23 cellular contexts compared by ENCODE assay signal in the genomic region with DNA sequence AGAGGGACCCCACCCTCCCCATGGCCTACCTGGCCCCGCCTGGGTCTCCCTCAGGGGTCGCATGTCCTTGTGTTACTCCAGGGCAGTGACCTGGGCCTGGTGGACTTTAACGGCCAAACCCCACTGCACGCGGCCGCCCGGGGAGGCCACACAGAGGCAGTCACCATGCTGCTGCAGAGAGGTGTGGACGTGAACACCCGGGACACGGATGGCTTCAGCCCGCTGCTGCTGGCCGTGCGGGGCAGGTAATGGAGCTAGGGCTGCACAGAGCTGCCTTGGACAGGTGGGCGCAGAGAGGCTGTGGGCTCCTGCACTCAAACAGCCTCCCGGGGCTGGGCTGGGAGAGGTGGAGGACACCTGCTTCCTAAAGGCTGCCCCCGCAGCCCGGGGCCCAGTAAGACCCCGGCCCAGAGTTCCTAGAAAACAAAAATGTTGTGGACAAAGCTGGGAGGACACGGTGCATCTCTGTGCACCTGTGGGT. TPM values are rescaled to one million over a fixed set of nuclear protein-coding genes. Genes with fewer than 3 reads are reported as not detected.
DNase-seq lines count a peak whose midpoint lies in the region; ATAC-seq and TF ChIP-seq lines count a peak whose summit lies in the region.
"Had no signal": no experiment of that assay in that cellular context is flagged by ENCODE, and none has a peak within 500 bp of the region (broad histone marks: within the 10 kb centered on the region; RNA-seq: fewer than 3 reads in every experiment).

No MANE protein-coding gene starts in this region.

- H3K27me3 Mint-ChIP-seq in endodermal cell (ENCODE audit: insufficient read depth) = no peaks in the 10 kb centered on the region

- H3K27ac Mint-ChIP-seq in endodermal cell = no peak overlapping the region

- H3K9me3 Mint-ChIP-seq in endodermal cell = no peaks in the 10 kb centered on the region
- H3K9me3 Mint-ChIP-seq: neural crest cell had no signal

- H3K36me3 ChIP-seq in heart right ventricle (no peaks in the 10 kb centered on the region), endodermal cell (ENCODE audit: control insufficient read depth, insufficient read depth, low read length) (no peaks in the 10 kb centered on the region), mucosa of descending colon (ENCODE audit: low read depth) (no peaks in the 10 kb centered on the region), vagina (no peaks in the 10 kb centered on the region)
- H3K36me3 ChIP-seq: BLaER1 treated with 17β-estradiol and CSF1 and Interleukin-3, amounts not matched to agents 10 nM and 100 nM had no signal

- H3K4me1 Mint-ChIP-seq in endodermal cell = no peaks in the 10 kb centered on the region

- 84 to 86% methylated on average over 19 of the region's 19 CpGs for WGBS in heart right ventricle, 2 donors
- 90 to 94% methylated on average over 7 to 19 of the region's 19 CpGs for WGBS in endodermal cell (ENCODE audit: insufficient coverage in 1 of 2, insufficient read length in 1 of 2), 2 experiments

- H3K27ac ChIP-seq in heart right ventricle = no peak overlapping the region
- H3K27ac ChIP-seq in endodermal cell (ENCODE audit: low read depth, low read length) = no peak overlapping the region
- H3K27ac ChIP-seq in vagina = peak overlapping the region; percentile 13
- H3K27ac ChIP-seq: BLaER1 treated with 17β-estradiol and CSF1 and Interleukin-3, amounts not matched to agents 10 nM and 100 nM; foreskin keratinocyte had no signal

- ATAC-seq in left cardiac atrium (no peak), heart right ventricle (no peak), mucosa of descending colon (no peak), HG02938 (IDR thresholded peaks at IDR 0.05; ENCODE audit: unreplicated experiment) (no peak)
- ATAC-seq: GM12878 had no signal

- no peaks in the 10 kb centered on the region for H3K9me3 ChIP-seq in heart right ventricle
- H3K9me3 ChIP-seq in endodermal cell (ENCODE audit: control insufficient read depth, low read length) = no peaks in the 10 kb centered on the region
- no peaks in the 10 kb centered on the region for H3K9me3 ChIP-seq in mucosa of descending colon
- no peaks in the 10 kb centered on the region for H3K9me3 ChIP-seq in vagina
- H3K9me3 ChIP-seq: BLaER1 treated with 17β-estradiol and CSF1 and Interleukin-3, amounts not matched to agents 10 nM and 100 nM; SK-N-SH had no signal

- H3K27me3 ChIP-seq in heart right ventricle (peaks cover 0 to 30% (median 5%) of the 10 kb centered on the region in 7 donors), endodermal cell (ENCODE audit: control insufficient read depth, insufficient read depth, low read length, poor library complexity, severe bottlenecking) (no peaks in the 10 kb centered on the region), vagina (no peaks in the 10 kb centered on the region)
- H3K27me3 ChIP-seq: foreskin keratinocyte had no signal

- H3K4me3 Mint-ChIP-seq in endodermal cell = no peak overlapping the region
- H3K4me3 Mint-ChIP-seq: neural crest cell had no signal

- peak; percentile 18 for DNase-seq in left cardiac atrium
- no peak for DNase-seq in heart right ventricle
- peak; percentile 44 for DNase-seq in endodermal cell
- DNase-seq in mucosa of descending colon = peak in 2 of 3 donors; percentile 2 to 48
- no peak for DNase-seq in vagina (ENCODE audit: extremely low spot score in 2 of 2)
- no peak for DNase-seq in SHP77 treated with DMSO at 0.1 percent for 48 hours (lab: John Stamatoyannopoulos, UW)
- DNase-seq: activated CD4-positive, alpha-beta T cell treated with anti-CD3 and anti-CD28 coated beads, Interleukin-2, amount 50 U/mL, for 1 hour; cerebellar nuclear complex; erythroblast; foreskin keratinocyte; hippocampal formation; Kasumi-1; NCI-H1694; NCI-H2171; NCI-H526; SK-N-SH; substantia nigra had no signal

- TF ChIP-seq POLR2A in vagina (IDR thresholded peaks at IDR 0.05) = no peak

- H3K9ac ChIP-seq in endodermal cell (ENCODE audit: extremely low read depth, low read length, poor library complexity, severe bottlenecking) = no peak overlapping the region
- H3K9ac ChIP-seq: BLaER1 treated with 17β-estradiol and CSF1 and Interleukin-3, amounts not matched to agents 10 nM and 100 nM; SK-N-SH had no signal

- intact Hi-C loops in left cardiac atrium (cut with DNase I) = no loop called here
- intact Hi-C loops in heart right ventricle (cut with DNase I) = no loop called here
- intact Hi-C loops in mucosa of descending colon (cut with DNase I, micrococcal nuclease) = no loop called here
- intact Hi-C loops in vagina (cut with DNase I) = no loop called here

- H3K36me3 Mint-ChIP-seq in endodermal cell (ENCODE audit: low read depth) = no peaks in the 10 kb centered on the region

- H3K4me3 ChIP-seq in heart right ventricle (no peak overlapping the region), endodermal cell (ENCODE audit: low read length) (no peak overlapping the region), mucosa of descending colon (no peak overlapping the region), vagina (no peak overlapping the region)
- H3K4me3 ChIP-seq: BLaER1 treated with 17β-estradiol and CSF1 and Interleukin-3, amounts not matched to agents 10 nM and 100 nM; GM12878 had no signal

- TF ChIP-seq CTCF in heart right ventricle (IDR thresholded peaks at IDR 0.05) (no peak), endodermal cell (conservative IDR thresholded peaks at IDR 0.05) (no peak), mucosa of descending colon (IDR thresholded peaks at IDR 0.05) (no peak), vagina (IDR thresholded peaks at IDR 0.05) (no peak)

- H3K4me1 ChIP-seq in heart right ventricle = no peaks in the 10 kb centered on the region
- H3K4me1 ChIP-seq in endodermal cell (ENCODE audit: control insufficient read depth, insufficient read depth, low read length) = no peaks in the 10 kb centered on the region
- H3K4me1 ChIP-seq in mucosa of descending colon (ENCODE audit: low read depth) = peaks cover 41% of the 10 kb centered on the region
- H3K4me1 ChIP-seq in vagina = peaks cover 10% of the 10 kb centered on the region
- H3K4me1 ChIP-seq: foreskin keratinocyte had no signal

RNA-seq across cellular contexts. Expression of a gene that starts 21.6 kb away (rescaled TPM):
- 100 to 1,000 TPM in 1 of 2 donors, 10 to 100 TPM in 1; 92.0 to 168 TPM for total RNA-seq in left cardiac atrium
- total RNA-seq in heart right ventricle = 10 to 100 TPM in 8 of 10 donors, 1 to 10 TPM in 2; 6.0 to 32.0 (median 16.3) TPM
- polyA plus RNA-seq in heart right ventricle = 10 to 100 TPM in 1 of 2 donors, 1 to 10 TPM in 1; 2.8 to 13.8 TPM
- 1 to 10 TPM in 1 of 2 donors, under 1 TPM in 1; 0.71 to 1.4 TPM for total RNA-seq in endodermal cell
- polyA plus RNA-seq in endodermal cell (2013, experiment 1 of 2) = 0.32 TPM
- 0.33 TPM for polyA plus RNA-seq in endodermal cell (2013, experiment 2 of 2)
- 10 to 100 TPM in 2 of 3 donors, 1 to 10 TPM in 1; 2.1 to 15.0 (median 14.2) TPM for total RNA-seq in mucosa of descending colon
- total RNA-seq in vagina = 3.7 TPM
- total RNA-seq: Daoy, GM12878, neural crest cell had no signal
- polyA plus RNA-seq: GM12878, SK-N-SH had no signal

RNA-seq across cellular contexts. Expression of a gene that starts 31.2 kb away (rescaled TPM):
- 1 to 10 TPM; 7.6 to 8.1 TPM for total RNA-seq in left cardiac atrium
- total RNA-seq in heart right ventricle = 10 to 100 TPM in 1 of 10 donors, 1 to 10 TPM in 9; 5.7 to 12.2 (median 6.7) TPM
- polyA plus RNA-seq in heart right ventricle = 1 to 10 TPM; 4.1 to 5.9 TPM
- total RNA-seq in endodermal cell = 10 to 100 TPM; 36.7 to 54.8 TPM
- 9.9 TPM for polyA plus RNA-seq in endodermal cell (2013, experiment 1 of 2)
- polyA plus RNA-seq in endodermal cell (2013, experiment 2 of 2) = 8.4 TPM
- 1 to 10 TPM; 3.8 to 7.7 (median 6.5) TPM for total RNA-seq in mucosa of descending colon
- total RNA-seq in vagina = 2.7 TPM
- total RNA-seq: mononuclear cell had no signal
- polyA plus RNA-seq: GM12878 had no signal

Comparison
In these comparisons a context has a peak if more than half of its experiments do, and no peak if none do; other contexts are left out.
1. DNase-seq: peak in left cardiac atrium (single experiment), endodermal cell (single experiment) and mucosa of descending colon (2 of 3); none in heart right ventricle (0 of 2), vagina (0 of 2) and SHP77 treated with DMSO at 0.1 percent for 48 hours (single experiment).